In the genomic region with DNA sequence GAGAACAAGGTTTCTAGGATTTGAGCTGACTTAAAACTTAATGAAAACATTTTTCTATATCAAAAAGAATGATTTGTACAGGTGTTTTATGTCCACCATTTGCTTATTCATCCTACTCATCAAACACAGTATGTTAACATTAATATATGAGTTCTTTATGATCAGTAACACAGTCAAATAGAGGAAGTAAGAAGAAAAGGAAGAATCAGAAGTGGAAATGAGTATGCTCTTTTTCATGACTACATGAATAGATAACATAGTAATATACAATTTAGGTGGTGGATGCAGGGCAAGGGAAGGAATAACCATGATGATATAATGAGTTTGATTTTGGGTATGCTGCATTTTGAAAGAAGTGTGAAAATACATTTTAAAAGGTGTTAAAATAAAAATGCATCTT, we compare ENCODE assay signal across 16 cellular contexts.
DNase-seq lines count a peak whose midpoint lies in the region; ATAC-seq and FAIRE-seq lines count a peak whose summit lies in the region.
"Had no signal": no experiment of that assay in that cellular context is flagged by ENCODE, and none has a peak within 500 bp of the region (broad histone marks: within the 10 kb centered on the region; RNA-seq: fewer than 3 reads in every experiment).

No MANE protein-coding gene starts in this region.

- peak; percentile 21 for FAIRE-seq in colon (lab: Jason Lieb, UNC)

- ATAC-seq in GM21825 (IDR thresholded peaks at IDR 0.05; ENCODE audit: unreplicated experiment) (peak; percentile 56), HG03469 (IDR thresholded peaks at IDR 0.05; ENCODE audit: unreplicated experiment) (peak; percentile 59)

- DNase-seq in SIG-M5 treated with dmso at 0.1 percent for 504 hours (lab: John Stamatoyannopoulos, UW; ENCODE audit: unreplicated experiment) (peak; percentile 36), SIG-M5 (lab: John Stamatoyannopoulos, UW) (no peak), NCI-H146 (lab: John Stamatoyannopoulos, UW) (no peak), DMS114 treated with DMSO at 0.1 percent for 48 hours (lab: John Stamatoyannopoulos, UW; ENCODE audit: unreplicated experiment) (no peak)
- no peak for DNase-seq in activated T-cell treated with anti-CD3 and anti-CD28 coated beads, Interleukin-2, amount 50 U/mL, for 48 hours
- DNase-seq: 8988T; activated T-cell treated with anti-CD3 and anti-CD28 coated beads, Interleukin-2, amount 50 U/mL, for 24 hours; DMS79; erythroblast; IMR-90; mesenchymal stem cell; stimulated activated CD4-positive, alpha-beta T cell treated with anti-CD3 and anti-CD28 coated beads, Interleukin-4, amount 100 ng/mL, for 1 hour; substantia nigra had no signal
